23 cellular contexts compared by ENCODE assay signal in genomic region chr20:6925744-6926278, GRCh38.
DNase-seq lines count a peak whose midpoint lies in the region; ATAC-seq and TF ChIP-seq lines count a peak whose summit lies in the region.
"Had no signal": no experiment of that assay in that cellular context is flagged by ENCODE, and none has a peak within 500 bp of the region (broad histone marks: within the 10 kb centered on the region; RNA-seq: fewer than 3 reads in every experiment).

No MANE protein-coding gene starts in this region.

- H3K4me3 ChIP-seq in GM23338 (no peak overlapping the region), RWPE2 (ENCODE audit: severe bottlenecking) (no peak overlapping the region), mesendoderm (ENCODE audit: low read length) (no peak overlapping the region), A673 (ENCODE audit: low read depth, low read length, poor library complexity, severe bottlenecking) (no peak overlapping the region)
- H3K4me3 ChIP-seq: BLaER1 treated with 17β-estradiol and CSF1 and Interleukin-3, amounts not matched to agents 10 nM and 100 nM had no signal

- H3K4me1 ChIP-seq in GM23338 (ENCODE audit: insufficient read depth) (no peaks in the 10 kb centered on the region), RWPE2 (ENCODE audit: insufficient read depth, poor library complexity, severe bottlenecking) (peaks cover 18% of the 10 kb centered on the region), mesendoderm (ENCODE audit: control insufficient read depth, low read depth, low read length) (peaks cover 2% of the 10 kb centered on the region), A673 (ENCODE audit: insufficient read depth, low read length, poor library complexity, severe bottlenecking) (no peaks in the 10 kb centered on the region)

- POLR2A ChIA-PET in A673 (lab: Charles Lee; ENCODE audit: low non-redundant PET), result no interaction called here

- CTCF ChIA-PET in A673 (lab: Charles Lee), result no interaction called here

- no peak overlapping the region for H2AK5ac ChIP-seq in mesendoderm (ENCODE audit: low read length)

- no CpG with 5 or more reads among the region's 2 CpGs for WGBS in mesendoderm (ENCODE audit: extremely low coverage, insufficient coverage, low lambda C conversion rate)

- H3K18ac ChIP-seq in mesendoderm (ENCODE audit: low read length), result peak overlapping the region; percentile 31

- no peak overlapping the region for H3K4me3 Mint-ChIP-seq in GM23338
- H3K4me3 Mint-ChIP-seq: CD4-positive, alpha-beta memory T cell; H9 had no signal

- H4K20me1 ChIP-seq in GM23338 (replicated peaks; ENCODE audit: insufficient read depth), result no peaks in the 10 kb centered on the region
- H4K20me1 ChIP-seq: BLaER1 treated with 17β-estradiol and CSF1 and Interleukin-3, amounts not matched to agents 10 nM and 100 nM had no signal

- no peaks in the 10 kb centered on the region for H3K9me2 ChIP-seq in GM23338 (ENCODE audit: insufficient read depth)

- H3K9ac ChIP-seq in mesendoderm (ENCODE audit: low read length), result no peak overlapping the region
- H3K9ac ChIP-seq: BLaER1 treated with 17β-estradiol and CSF1 and Interleukin-3, amounts not matched to agents 10 nM and 100 nM had no signal

- H3F3A ChIP-seq in GM23338 (replicated peaks; ENCODE audit: low read depth), result no peaks in the 10 kb centered on the region

- no peaks in the 10 kb centered on the region for H3K79me1 ChIP-seq in mesendoderm (ENCODE audit: low read length)

- no peak overlapping the region for H3K27ac Mint-ChIP-seq in GM23338
- H3K27ac Mint-ChIP-seq: CD4-positive, alpha-beta memory T cell; H9 had no signal

- peak overlapping the region; percentile 22 for H3K56ac ChIP-seq in mesendoderm (ENCODE audit: low read length)

- H3K79me2 ChIP-seq in GM23338 (replicated peaks; ENCODE audit: insufficient read depth), result no peaks in the 10 kb centered on the region
- H3K79me2 ChIP-seq in mesendoderm (ENCODE audit: control insufficient read depth, insufficient read depth, low read length), result no peaks in the 10 kb centered on the region

- no peak overlapping the region for H2BK15ac ChIP-seq in mesendoderm (replicated peaks; ENCODE audit: low read depth)

- H3K4me2 ChIP-seq in GM23338, result no peak overlapping the region
- no peak overlapping the region for H3K4me2 ChIP-seq in mesendoderm (ENCODE audit: low read length)
- H3K4me2 ChIP-seq: BLaER1 treated with 17β-estradiol and CSF1 and Interleukin-3, amounts not matched to agents 10 nM and 100 nM had no signal

- no peak for TF ChIP-seq CTCF in GM23338 (conservative IDR thresholded peaks at IDR 0.05; ENCODE audit: low read depth in 2 of 2)
- TF ChIP-seq CTCF in RWPE2 (IDR thresholded peaks at IDR 0.05; ENCODE audit: poor library complexity, severe bottlenecking), result no peak
- no peak for TF ChIP-seq CTCF in A673 (conservative IDR thresholded peaks at IDR 0.05; ENCODE audit: low read depth, low read length)

- no peak overlapping the region for H3K4ac ChIP-seq in mesendoderm (ENCODE audit: low read depth, low read length)

- no peak overlapping the region for H4K8ac ChIP-seq in mesendoderm (ENCODE audit: low read depth, low read length)

- H3K4me1 Mint-ChIP-seq in GM23338, result no peaks in the 10 kb centered on the region
- H3K4me1 Mint-ChIP-seq: CD4-positive, alpha-beta memory T cell; H9 had no signal

- intact Hi-C loops in A673 (cut with micrococcal nuclease; ENCODE audit: unreplicated experiment), result no loop called here

- no peak overlapping the region for H2BK5ac ChIP-seq in mesendoderm (ENCODE audit: low read length)

- peak overlapping the region; percentile 61 for H2BK120ac ChIP-seq in mesendoderm (ENCODE audit: low read depth, low read length)

- H3K9me3 Mint-ChIP-seq in GM23338, result no peaks in the 10 kb centered on the region; the same call in 2 of the 3 replicates

- DNase-seq in GM23338 (ENCODE audit: low spot score) (no peak), RWPE2 (ENCODE audit: low spot score) (no peak), mesendoderm (no peak), H4 (ENCODE audit: low spot score) (no peak), A673 (ENCODE audit: low spot score) (no peak)
- DNase-seq: AML-193; CD4-positive, alpha-beta memory T cell; COR-L47; GDM1; H9; KBM-7; NCI-H1048; NCI-H1417 treated with DMSO at 0.1 percent for 48 hours; NCI-H1694 treated with DMSO at 0.1 percent for 48 hours; NCI-H2081; NCI-H526 treated with DMSO at 0.1 percent for 48 hours; RPMI8226; SHP77 treated with DMSO at 0.1 percent for 48 hours; SW 1271 had no signal

- H3K23ac ChIP-seq in mesendoderm (ENCODE audit: low read length), result no peak overlapping the region

- no peaks in the 10 kb centered on the region for H3K36me3 Mint-ChIP-seq in GM23338 (ENCODE audit: low read depth)
- H3K36me3 Mint-ChIP-seq: CD4-positive, alpha-beta memory T cell had no signal

- H3K27ac ChIP-seq in GM23338 (ENCODE audit: low read depth) (no peak overlapping the region), RWPE2 (ENCODE audit: poor library complexity, severe bottlenecking) (peak overlapping the region; percentile 31), mesendoderm (ENCODE audit: low read depth, low read length) (no peak overlapping the region), A673 (ENCODE audit: low read depth, low read length, poor library complexity, severe bottlenecking) (no peak overlapping the region)
- H3K27ac ChIP-seq: BLaER1 treated with 17β-estradiol and CSF1 and Interleukin-3, amounts not matched to agents 10 nM and 100 nM had no signal

- H3K36me3 ChIP-seq in GM23338 (ENCODE audit: insufficient read depth) (no peaks in the 10 kb centered on the region), RWPE2 (ENCODE audit: low read depth) (no peaks in the 10 kb centered on the region), mesendoderm (ENCODE audit: control insufficient read depth, insufficient read depth, low read length) (no peaks in the 10 kb centered on the region), A673 (ENCODE audit: insufficient read depth, low read length, poor library complexity, severe bottlenecking) (no peaks in the 10 kb centered on the region)
- H3K36me3 ChIP-seq: BLaER1 treated with 17β-estradiol and CSF1 and Interleukin-3, amounts not matched to agents 10 nM and 100 nM had no signal

- no peak overlapping the region for H4K5ac ChIP-seq in mesendoderm (ENCODE audit: low read length)

- BruUV-seq in A673 (replicated peaks; lab: Mats Ljungman, UMichigan), result no TSS peak

- 0 out of 2 replicates have a peak overlapping the region, but pooled peaks have one; percentile 19 for H2AFZ ChIP-seq in GM23338

- peaks cover 1% of the 10 kb centered on the region for H3K27me3 Mint-ChIP-seq in GM23338 (ENCODE audit: insufficient read depth, low read depth, poor library complexity)

- H3K27me3 ChIP-seq in GM23338 (ENCODE audit: insufficient read depth) (no peaks in the 10 kb centered on the region), RWPE2 (ENCODE audit: insufficient read depth, poor library complexity, severe bottlenecking) (no peaks in the 10 kb centered on the region), mesendoderm (ENCODE audit: insufficient read depth, low read length, poor library complexity) (no peaks in the 10 kb centered on the region), A673 (replicated peaks; ENCODE audit: insufficient read depth, low read depth, low read length, poor library complexity) (no peaks in the 10 kb centered on the region)
- H3K27me3 ChIP-seq: BLaER1 treated with 17β-estradiol and CSF1 and Interleukin-3, amounts not matched to agents 10 nM and 100 nM had no signal

- ATAC-seq in GM23338 (no peak), RWPE2 (ENCODE audit: low read depth) (peak; percentile 76), esophagus mucosa (peak; percentile 46), GM18909 (IDR thresholded peaks at IDR 0.05; ENCODE audit: poor library complexity, unreplicated experiment) (no peak), HG03565 (IDR thresholded peaks at IDR 0.05; ENCODE audit: unreplicated experiment) (no peak)

- H3K9me3 ChIP-seq in RWPE2 (ENCODE audit: severe bottlenecking) (peaks cover 4% of the 10 kb centered on the region), A673 (ENCODE audit: low read depth, low read length, poor library complexity, severe bottlenecking) (peaks cover 3% of the 10 kb centered on the region)
- H3K9me3 ChIP-seq: BLaER1 treated with 17β-estradiol and CSF1 and Interleukin-3, amounts not matched to agents 10 nM and 100 nM had no signal

TF ChIP-seq in GM23338, 12 proteins besides CTCF, POLR2A, EP300 and RAD21:
- TF ChIP-seq, protein P1, sequence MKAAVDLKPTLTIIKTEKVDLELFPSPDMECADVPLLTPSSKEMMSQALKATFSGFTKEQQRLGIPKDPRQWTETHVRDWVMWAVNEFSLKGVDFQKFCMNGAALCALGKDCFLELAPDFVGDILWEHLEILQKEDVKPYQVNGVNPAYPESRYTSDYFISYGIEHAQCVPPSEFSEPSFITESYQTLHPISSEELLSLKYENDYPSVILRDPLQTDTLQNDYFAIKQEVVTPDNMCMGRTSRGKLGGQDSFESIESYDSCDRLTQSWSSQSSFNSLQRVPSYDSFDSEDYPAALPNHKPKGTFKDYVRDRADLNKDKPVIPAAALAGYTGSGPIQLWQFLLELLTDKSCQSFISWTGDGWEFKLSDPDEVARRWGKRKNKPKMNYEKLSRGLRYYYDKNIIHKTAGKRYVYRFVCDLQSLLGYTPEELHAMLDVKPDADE (IDR thresholded peaks at IDR 0.05), result no peak
- TF ChIP-seq NANOG (IDR thresholded peaks at IDR 0.05; ENCODE audit: borderline replicate concordance), result no peak
TF ChIP-seq in GM23338: peak in this region for 0.

Comparison
In these comparisons a context has a peak if more than half of its experiments do, and no peak if none do; other contexts are left out.
1. ATAC-seq: peak in RWPE2 (single experiment) and esophagus mucosa (single experiment); none in GM23338 (single experiment), GM18909 (single experiment) and HG03565 (single experiment).